Comparison of ENCODE assay signal across 28 cellular contexts in genomic region chr5:103340132-103340531, GRCh38.
"Had no signal": no experiment of that assay in that cellular context is flagged by ENCODE, and none has a peak within 500 bp of the region (broad histone marks: within the 10 kb centered on the region; RNA-seq: fewer than 3 reads in every experiment).

No MANE protein-coding gene starts in this region.

- H3K9me3 ChIP-seq: gastrocnemius medialis had no signal

- H3K4me3 ChIP-seq: coronary artery, dorsolateral prefrontal cortex, gastrocnemius medialis, heart left ventricle had no signal

- H3K36me3 ChIP-seq: brain microvascular endothelial cell, gastrocnemius medialis, heart left ventricle had no signal

- H3K27me3 ChIP-seq: brain microvascular endothelial cell, dorsolateral prefrontal cortex, gastrocnemius medialis, heart left ventricle had no signal

- FAIRE-seq: astrocyte, bronchial epithelial cell had no signal

- H3K4me1 ChIP-seq: gastrocnemius medialis, heart left ventricle had no signal

- ATAC-seq: esophagus mucosa, gastrocnemius medialis, heart left ventricle, WTC11 had no signal

- DNase-seq: activated CD4-positive, alpha-beta memory T cell treated with anti-CD3 and anti-CD28 coated beads, Interleukin-2, amount 10 ng/mL, durations not matched to agents 7 days and 5 days; activated CD4-positive, alpha-beta T cell treated with anti-CD3 and anti-CD28 coated beads for 1 hour; activated CD4-positive, alpha-beta T cell treated with anti-CD3 and anti-CD28 coated beads for 4 hours; activated CD4-positive, alpha-beta T cell treated with anti-CD3 and anti-CD28 coated beads, Interleukin-2, amount 10 ng/mL, durations not matched to agents 7 days and 5 days; activated CD4-positive, alpha-beta T cell treated with anti-CD3 and anti-CD28 coated beads, Interleukin-2, amount 50 U/mL, for 4 hours; activated CD8-positive, alpha-beta memory T cell treated with anti-CD3 and anti-CD28 coated beads, Interleukin-2, amount 50 U/mL, for 48 hours; activated gamma-delta T cell; activated naive CD4-positive, alpha-beta T cell; activated naive CD4-positive, alpha-beta T cell treated with anti-CD3 and anti-CD28 coated beads, Interleukin-2, amount 10 ng/mL, durations not matched to agents 7 days and 5 days; activated naive CD8-positive, alpha-beta T cell treated with anti-CD3 and anti-CD28 coated beads, Interleukin-2, amount 10 ng/mL, durations not matched to agents 7 days and 5 days; activated T-cell treated with anti-CD3 and anti-CD28 coated beads for 4 hours; activated T-cell treated with anti-CD3 and anti-CD28 coated beads, Interleukin-2, amount 50 U/mL, for 24 hours; activated T-cell treated with anti-CD3 and anti-CD28 coated beads, Interleukin-2, amount 50 U/mL, for 72 hours; brain microvascular endothelial cell; dorsolateral prefrontal cortex; effector memory CD4-positive, alpha-beta T cell; endodermal cell; foreskin fibroblast; gastrocnemius medialis; glutamatergic neuron; heart left ventricle; T-helper 2 cell had no signal

- H3K27ac ChIP-seq: coronary artery, dorsolateral prefrontal cortex, gastrocnemius medialis, heart left ventricle, VCaP had no signal
